24 cellular contexts compared by ENCODE assay signal in the genomic region with DNA sequence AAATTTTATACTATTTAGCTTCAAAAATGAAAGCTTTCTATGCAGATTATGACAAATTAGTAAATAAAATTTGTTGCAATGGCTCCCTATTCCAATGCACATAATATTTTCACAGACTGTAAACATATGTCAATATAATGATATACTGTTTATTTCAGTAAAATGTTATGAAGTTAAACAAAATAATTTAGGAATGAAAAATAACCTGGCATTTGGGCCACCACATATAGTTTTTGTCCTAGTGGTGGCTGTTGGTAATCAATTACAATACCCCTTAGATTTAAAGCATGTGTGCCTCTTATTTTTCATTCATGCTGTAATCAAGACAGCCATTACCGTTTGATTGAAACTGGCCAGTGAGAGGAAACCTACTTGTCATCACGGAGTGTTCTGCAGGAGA.
"Had no signal": no experiment of that assay in that cellular context is flagged by ENCODE, and none has a peak within 500 bp of the region (broad histone marks: within the 10 kb centered on the region; RNA-seq: fewer than 3 reads in every experiment).

No MANE protein-coding gene starts in this region.

- H3K4me1 Mint-ChIP-seq: activated CD4-positive, alpha-beta memory T cell treated with anti-CD3 and anti-CD28 coated beads, Interleukin-2, amount 10 ng/mL, durations not matched to agents 7 days and 5 days; activated CD4-positive, alpha-beta T cell treated with anti-CD3 and anti-CD28 coated beads, Interleukin-2, amount 10 ng/mL, durations not matched to agents 7 days and 5 days; activated naive CD4-positive, alpha-beta T cell treated with anti-CD3 and anti-CD28 coated beads, Interleukin-2, amount 10 ng/mL, durations not matched to agents 7 days and 5 days; activated naive CD8-positive, alpha-beta T cell treated with anti-CD3 and anti-CD28 coated beads, Interleukin-2, amount 10 ng/mL, durations not matched to agents 7 days and 5 days; brain had no signal

- ATAC-seq: activated naive CD4-positive, alpha-beta T cell treated with anti-CD3 and anti-CD28 coated beads, Interleukin-2, amount 50 U/mL, for 72 hours; activated T-cell treated with anti-CD3 and anti-CD28 coated beads, Interleukin-2, amount 50 U/mL, for 72 hours; foreskin keratinocyte; gastrocnemius medialis; heart right ventricle had no signal

- H3K4me3 Mint-ChIP-seq: activated CD4-positive, alpha-beta memory T cell treated with anti-CD3 and anti-CD28 coated beads, Interleukin-2, amount 10 ng/mL, durations not matched to agents 7 days and 5 days; activated CD4-positive, alpha-beta T cell treated with anti-CD3 and anti-CD28 coated beads, Interleukin-2, amount 10 ng/mL, durations not matched to agents 7 days and 5 days; activated naive CD4-positive, alpha-beta T cell treated with anti-CD3 and anti-CD28 coated beads, Interleukin-2, amount 10 ng/mL, durations not matched to agents 7 days and 5 days; activated naive CD8-positive, alpha-beta T cell treated with anti-CD3 and anti-CD28 coated beads, Interleukin-2, amount 10 ng/mL, durations not matched to agents 7 days and 5 days; activated T-cell treated with anti-CD3 and anti-CD28 coated beads, Interleukin-2, amount 50 U/mL, for 24 hours; activated T-cell treated with anti-CD3 and anti-CD28 coated beads, Interleukin-2, amount 50 U/mL, for 72 hours; brain had no signal

- H3K27ac Mint-ChIP-seq: activated CD4-positive, alpha-beta memory T cell treated with anti-CD3 and anti-CD28 coated beads, Interleukin-2, amount 10 ng/mL, durations not matched to agents 7 days and 5 days; activated CD4-positive, alpha-beta T cell treated with anti-CD3 and anti-CD28 coated beads, Interleukin-2, amount 10 ng/mL, durations not matched to agents 7 days and 5 days; activated naive CD4-positive, alpha-beta T cell treated with anti-CD3 and anti-CD28 coated beads, Interleukin-2, amount 10 ng/mL, durations not matched to agents 7 days and 5 days; activated naive CD4-positive, alpha-beta T cell treated with anti-CD3 and anti-CD28 coated beads, Interleukin-2, amount 50 U/mL, for 72 hours; activated naive CD8-positive, alpha-beta T cell treated with anti-CD3 and anti-CD28 coated beads, Interleukin-2, amount 10 ng/mL, durations not matched to agents 7 days and 5 days; activated T-cell treated with anti-CD3 and anti-CD28 coated beads, Interleukin-2, amount 50 U/mL, for 24 hours; activated T-cell treated with anti-CD3 and anti-CD28 coated beads, Interleukin-2, amount 50 U/mL, for 72 hours; brain had no signal

- H3K36me3 Mint-ChIP-seq: activated naive CD4-positive, alpha-beta T cell treated with anti-CD3 and anti-CD28 coated beads, Interleukin-2, amount 10 ng/mL, durations not matched to agents 7 days and 5 days; activated naive CD4-positive, alpha-beta T cell treated with anti-CD3 and anti-CD28 coated beads, Interleukin-2, amount 50 U/mL, for 72 hours; activated naive CD8-positive, alpha-beta T cell treated with anti-CD3 and anti-CD28 coated beads, Interleukin-2, amount 10 ng/mL, durations not matched to agents 7 days and 5 days; brain had no signal

- DNase-seq: activated CD4-positive, alpha-beta memory T cell treated with anti-CD3 and anti-CD28 coated beads, Interleukin-2, amount 10 ng/mL, durations not matched to agents 7 days and 5 days; activated CD4-positive, alpha-beta T cell treated with anti-CD3 and anti-CD28 coated beads for 1 hour; activated CD4-positive, alpha-beta T cell treated with anti-CD3 and anti-CD28 coated beads for 4 hours; activated CD4-positive, alpha-beta T cell treated with anti-CD3 and anti-CD28 coated beads, Interleukin-2, amount 10 ng/mL, durations not matched to agents 7 days and 5 days; activated CD4-positive, alpha-beta T cell treated with anti-CD3 and anti-CD28 coated beads, Interleukin-2, amount 50 U/mL, for 4 hours; activated CD8-positive, alpha-beta memory T cell treated with anti-CD3 and anti-CD28 coated beads, Interleukin-2, amount 50 U/mL, for 48 hours; activated gamma-delta T cell; activated naive CD4-positive, alpha-beta T cell; activated naive CD4-positive, alpha-beta T cell treated with anti-CD3 and anti-CD28 coated beads, Interleukin-2, amount 10 ng/mL, durations not matched to agents 7 days and 5 days; activated naive CD8-positive, alpha-beta T cell treated with anti-CD3 and anti-CD28 coated beads, Interleukin-2, amount 10 ng/mL, durations not matched to agents 7 days and 5 days; activated T-cell treated with anti-CD3 and anti-CD28 coated beads for 4 hours; activated T-cell treated with anti-CD3 and anti-CD28 coated beads, Interleukin-2, amount 50 U/mL, for 24 hours; activated T-cell treated with anti-CD3 and anti-CD28 coated beads, Interleukin-2, amount 50 U/mL, for 72 hours; central memory CD4-positive, alpha-beta T cell; cerebellar nuclear complex; colonic mucosa; effector CD8-positive, alpha-beta T cell; erythroblast; foreskin keratinocyte; gastrocnemius medialis; heart right ventricle; T-helper 2 cell had no signal

- H3K27me3 Mint-ChIP-seq: activated CD4-positive, alpha-beta memory T cell treated with anti-CD3 and anti-CD28 coated beads, Interleukin-2, amount 10 ng/mL, durations not matched to agents 7 days and 5 days; activated CD4-positive, alpha-beta T cell treated with anti-CD3 and anti-CD28 coated beads, Interleukin-2, amount 10 ng/mL, durations not matched to agents 7 days and 5 days; activated naive CD4-positive, alpha-beta T cell treated with anti-CD3 and anti-CD28 coated beads, Interleukin-2, amount 10 ng/mL, durations not matched to agents 7 days and 5 days; activated naive CD8-positive, alpha-beta T cell treated with anti-CD3 and anti-CD28 coated beads, Interleukin-2, amount 10 ng/mL, durations not matched to agents 7 days and 5 days; activated T-cell treated with anti-CD3 and anti-CD28 coated beads, Interleukin-2, amount 50 U/mL, for 24 hours had no signal
